In the genomic region with DNA sequence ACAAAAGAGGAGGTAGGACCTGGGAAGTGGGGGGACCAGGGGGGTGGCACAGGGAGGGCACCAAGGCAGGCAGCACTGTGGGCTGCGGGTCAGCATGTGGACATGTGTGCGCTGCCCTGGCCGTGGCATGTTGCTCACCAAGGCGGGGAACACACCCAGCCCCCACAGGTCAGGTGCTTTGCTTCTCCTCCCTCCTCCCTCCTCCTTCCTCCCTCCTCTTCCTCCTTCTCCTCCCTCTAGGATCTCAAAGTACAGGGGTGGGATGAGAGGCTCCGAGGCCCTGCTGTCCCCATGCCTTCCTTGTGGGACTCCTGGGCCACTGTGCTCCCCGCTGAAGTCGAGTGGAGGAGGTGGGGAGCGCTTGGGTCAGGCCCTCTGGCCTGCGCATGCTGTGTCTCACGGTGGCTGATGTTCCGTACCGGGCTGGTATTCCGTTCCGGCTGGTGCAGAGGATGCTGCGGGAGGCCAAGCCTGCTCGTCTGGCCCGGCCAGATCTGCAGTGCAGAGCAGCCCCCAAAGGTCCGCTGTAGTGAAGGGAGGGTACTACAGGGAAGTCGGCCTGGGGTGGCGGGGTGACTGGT, we compare ENCODE assay signal across 1 cellular context.
A peak's percentile ranks its signal among the peaks of the same experiment; 100 is the strongest.
TF ChIP-seq lines count a peak whose summit lies in the region.

No MANE protein-coding gene starts in this region.

TF ChIP-seq in WTC11, 78 proteins besides CTCF, POLR2A, EP300 and RAD21:
- no peak for TF ChIP-seq ZNF281 (CRISPR knock-in tag; IDR thresholded peaks at IDR 0.05)
- TF ChIP-seq ETV6 (CRISPR knock-in tag; IDR thresholded peaks at IDR 0.05) = 0 out of 2 replicates have a peak, but pooled peaks have one; percentile 27
- TF ChIP-seq ZNF263 (CRISPR knock-in tag; IDR thresholded peaks at IDR 0.05; ENCODE audit: low read depth) = peak; percentile 62; the same call in 1 of the 2 replicates
- TF ChIP-seq USF2 (CRISPR knock-in tag; IDR thresholded peaks at IDR 0.05) = peak; percentile 24; the same call in 1 of the 2 replicates
- TF ChIP-seq, protein P1, sequence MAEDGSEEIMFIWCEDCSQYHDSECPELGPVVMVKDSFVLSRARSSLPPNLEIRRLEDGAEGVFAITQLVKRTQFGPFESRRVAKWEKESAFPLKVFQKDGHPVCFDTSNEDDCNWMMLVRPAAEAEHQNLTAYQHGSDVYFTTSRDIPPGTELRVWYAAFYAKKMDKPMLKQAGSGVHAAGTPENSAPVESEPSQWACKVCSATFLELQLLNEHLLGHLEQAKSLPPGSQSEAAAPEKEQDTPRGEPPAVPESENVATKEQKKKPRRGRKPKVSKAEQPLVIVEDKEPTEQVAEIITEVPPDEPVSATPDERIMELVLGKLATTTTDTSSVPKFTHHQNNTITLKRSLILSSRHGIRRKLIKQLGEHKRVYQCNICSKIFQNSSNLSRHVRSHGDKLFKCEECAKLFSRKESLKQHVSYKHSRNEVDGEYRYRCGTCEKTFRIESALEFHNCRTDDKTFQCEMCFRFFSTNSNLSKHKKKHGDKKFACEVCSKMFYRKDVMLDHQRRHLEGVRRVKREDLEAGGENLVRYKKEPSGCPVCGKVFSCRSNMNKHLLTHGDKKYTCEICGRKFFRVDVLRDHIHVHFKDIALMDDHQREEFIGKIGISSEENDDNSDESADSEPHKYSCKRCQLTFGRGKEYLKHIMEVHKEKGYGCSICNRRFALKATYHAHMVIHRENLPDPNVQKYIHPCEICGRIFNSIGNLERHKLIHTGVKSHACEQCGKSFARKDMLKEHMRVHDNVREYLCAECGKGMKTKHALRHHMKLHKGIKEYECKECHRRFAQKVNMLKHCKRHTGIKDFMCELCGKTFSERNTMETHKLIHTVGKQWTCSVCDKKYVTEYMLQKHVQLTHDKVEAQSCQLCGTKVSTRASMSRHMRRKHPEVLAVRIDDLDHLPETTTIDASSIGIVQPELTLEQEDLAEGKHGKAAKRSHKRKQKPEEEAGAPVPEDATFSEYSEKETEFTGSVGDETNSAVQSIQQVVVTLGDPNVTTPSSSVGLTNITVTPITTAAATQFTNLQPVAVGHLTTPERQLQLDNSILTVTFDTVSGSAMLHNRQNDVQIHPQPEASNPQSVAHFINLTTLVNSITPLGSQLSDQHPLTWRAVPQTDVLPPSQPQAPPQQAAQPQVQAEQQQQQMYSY (CRISPR knock-in tag; IDR thresholded peaks at IDR 0.05) = no peak
- no peak for TF ChIP-seq GRHL2 (CRISPR knock-in tag; IDR thresholded peaks at IDR 0.05; ENCODE audit: insufficient replicate concordance, severe bottlenecking)
- no peak for TF ChIP-seq NR3C1 (CRISPR knock-in tag; conservative IDR thresholded peaks at IDR 0.05; ENCODE audit: low read depth)
